In the genomic region with DNA sequence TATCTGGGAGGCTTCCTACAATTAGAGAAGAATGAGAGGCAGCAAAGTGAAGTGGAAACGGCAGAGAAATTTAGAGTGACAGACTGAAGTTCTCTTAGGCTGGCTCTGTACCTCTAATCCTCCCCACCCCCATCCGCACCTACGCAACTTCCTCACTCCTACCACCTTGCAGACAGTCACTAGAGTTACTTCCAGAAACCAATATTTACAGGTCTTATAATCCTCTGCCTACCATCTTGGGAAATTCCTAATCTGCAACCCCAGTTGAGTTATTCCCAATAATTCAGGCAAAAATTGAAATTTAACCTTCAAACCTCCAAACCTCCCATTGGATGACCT, we compare ENCODE assay signal across 19 cellular contexts.
DNase-seq lines count a peak whose midpoint lies in the region; ATAC-seq, FAIRE-seq and TF ChIP-seq lines count a peak whose summit lies in the region.
"Had no signal": no experiment of that assay in that cellular context is flagged by ENCODE, and none has a peak within 500 bp of the region (broad histone marks: within the 10 kb centered on the region; RNA-seq: fewer than 3 reads in every experiment).

No MANE protein-coding gene starts in this region.

- FAIRE-seq in GM12891 (lab: Jason Lieb, UNC), result no peak
- FAIRE-seq: islet of Langerhans had no signal

- no peak for TF ChIP-seq POLR2A in GM12891 (IDR thresholded peaks at IDR 0.05; ENCODE audit: low read depth, low read length)

- H3K4me1 Mint-ChIP-seq in effector memory CD8-positive, alpha-beta T cell (ENCODE audit: low read depth in 2 of 2), result peaks cover 1 to 12% of the 10 kb centered on the region in 2 donors

- no peaks in the 10 kb centered on the region for H3K27me3 ChIP-seq in iPS-20b (ENCODE audit: insufficient read depth, low read length)
- H3K27me3 ChIP-seq: BLaER1, MG63, tibial artery had no signal

- no peak overlapping the region for H3K4me3 Mint-ChIP-seq in effector memory CD8-positive, alpha-beta T cell

- H3K27ac ChIP-seq in iPS-20b (ENCODE audit: low read length) (peak overlapping the region; percentile 5), coronary artery (no peak overlapping the region)
- H3K27ac ChIP-seq: 22Rv1, BLaER1, tibial artery had no signal

- no peak overlapping the region for H3K27ac Mint-ChIP-seq in effector memory CD8-positive, alpha-beta T cell

- no peak overlapping the region for H3K9ac ChIP-seq in iPS-20b (ENCODE audit: low read depth, low read length)
- H3K9ac ChIP-seq: BLaER1 had no signal

- TF ChIP-seq CTCF in coronary artery (IDR thresholded peaks at IDR 0.05), result no peak

- no peak for ATAC-seq in effector memory CD8-positive, alpha-beta T cell (replicated peaks)
- no peak for ATAC-seq in HG02798 (IDR thresholded peaks at IDR 0.05; ENCODE audit: poor library complexity, unreplicated experiment)

- H3K27me3 Mint-ChIP-seq in effector memory CD8-positive, alpha-beta T cell, result no peaks in the 10 kb centered on the region

- no peaks in the 10 kb centered on the region for H3K9me3 ChIP-seq in iPS-20b (ENCODE audit: insufficient read depth, low read depth, low read length)
- H3K9me3 ChIP-seq: BLaER1, MG63, tibial artery had no signal

- H3K4me3 ChIP-seq in iPS-20b (ENCODE audit: low read length) (no peak overlapping the region), coronary artery (no peak overlapping the region)
- H3K4me3 ChIP-seq: BLaER1, MG63, tibial artery had no signal

- DNase-seq in DMS 273 (lab: John Stamatoyannopoulos, UW; ENCODE audit: unreplicated experiment) (peak; percentile 17), DMS 273 treated with DMSO at 0.1 percent for 48 hours (lab: John Stamatoyannopoulos, UW) (no peak), GM12891 (ENCODE audit: insufficient read length, low spot score) (no peak), NOMO-1 (lab: John Stamatoyannopoulos, UW; ENCODE audit: unreplicated experiment in 2 of 2) (peak; percentile 27 to 59), coronary artery (ENCODE audit: low spot score) (no peak)
- DNase-seq in effector memory CD8-positive, alpha-beta T cell, result no peak
- DNase-seq: activated effector memory CD4-positive, alpha-beta T cell treated with Interleukin-2 at 50 U/mL for 16 hours; aorta; mesendoderm; NCI-H345; RPMI8226; stimulated activated CD4-positive, alpha-beta T cell treated with anti-CD3 and anti-CD28 coated beads, Interleukin-4, amount 100 ng/mL, for 1 hour; tibial artery had no signal

- H3K4me1 ChIP-seq in iPS-20b (ENCODE audit: insufficient read depth, low read length), result peaks cover 21% of the 10 kb centered on the region
- H3K4me1 ChIP-seq: BLaER1, tibial artery had no signal

- no peaks in the 10 kb centered on the region for H3K36me3 ChIP-seq in iPS-20b (ENCODE audit: insufficient read depth, low read depth, low read length)
- H3K36me3 ChIP-seq: MG63, tibial artery had no signal

- H3K36me3 Mint-ChIP-seq in effector memory CD8-positive, alpha-beta T cell (ENCODE audit: insufficient read depth), result no peaks in the 10 kb centered on the region

- H3K9me3 Mint-ChIP-seq in effector memory CD8-positive, alpha-beta T cell, result no peaks in the 10 kb centered on the region

TF ChIP-seq in GM12891, 5 proteins besides CTCF, POLR2A, EP300 and RAD21:
- TF ChIP-seq SPI1 (IDR thresholded peaks at IDR 0.05; ENCODE audit: low read depth, low read length), result peak; percentile 15; the same call in 1 of the 2 replicates
- TF ChIP-seq TAF1 (IDR thresholded peaks at IDR 0.05; ENCODE audit: low read depth, low read length), result no peak
- no peak for TF ChIP-seq POLR2AphosphoS5 (IDR thresholded peaks at IDR 0.05; ENCODE audit: low read depth, low read length)
- no peak for TF ChIP-seq POU2F2 (IDR thresholded peaks at IDR 0.05; ENCODE audit: low read depth, low read length)
- TF ChIP-seq PAX5 (IDR thresholded peaks at IDR 0.05; ENCODE audit: insufficient read depth, low read length, severe bottlenecking), result no peak

Comparison
In these comparisons a context has a peak if more than half of its experiments do, and no peak if none do; other contexts are left out.
1. DNase-seq: peak in DMS 273 (single experiment) and NOMO-1 (2 of 2); none in DMS 273 treated with DMSO at 0.1 percent for 48 hours (single experiment), GM12891 (single experiment), effector memory CD8-positive, alpha-beta T cell (0 of 3) and coronary artery (single experiment).